ENCODE assay signal across 8 cellular contexts in the genomic region with DNA sequence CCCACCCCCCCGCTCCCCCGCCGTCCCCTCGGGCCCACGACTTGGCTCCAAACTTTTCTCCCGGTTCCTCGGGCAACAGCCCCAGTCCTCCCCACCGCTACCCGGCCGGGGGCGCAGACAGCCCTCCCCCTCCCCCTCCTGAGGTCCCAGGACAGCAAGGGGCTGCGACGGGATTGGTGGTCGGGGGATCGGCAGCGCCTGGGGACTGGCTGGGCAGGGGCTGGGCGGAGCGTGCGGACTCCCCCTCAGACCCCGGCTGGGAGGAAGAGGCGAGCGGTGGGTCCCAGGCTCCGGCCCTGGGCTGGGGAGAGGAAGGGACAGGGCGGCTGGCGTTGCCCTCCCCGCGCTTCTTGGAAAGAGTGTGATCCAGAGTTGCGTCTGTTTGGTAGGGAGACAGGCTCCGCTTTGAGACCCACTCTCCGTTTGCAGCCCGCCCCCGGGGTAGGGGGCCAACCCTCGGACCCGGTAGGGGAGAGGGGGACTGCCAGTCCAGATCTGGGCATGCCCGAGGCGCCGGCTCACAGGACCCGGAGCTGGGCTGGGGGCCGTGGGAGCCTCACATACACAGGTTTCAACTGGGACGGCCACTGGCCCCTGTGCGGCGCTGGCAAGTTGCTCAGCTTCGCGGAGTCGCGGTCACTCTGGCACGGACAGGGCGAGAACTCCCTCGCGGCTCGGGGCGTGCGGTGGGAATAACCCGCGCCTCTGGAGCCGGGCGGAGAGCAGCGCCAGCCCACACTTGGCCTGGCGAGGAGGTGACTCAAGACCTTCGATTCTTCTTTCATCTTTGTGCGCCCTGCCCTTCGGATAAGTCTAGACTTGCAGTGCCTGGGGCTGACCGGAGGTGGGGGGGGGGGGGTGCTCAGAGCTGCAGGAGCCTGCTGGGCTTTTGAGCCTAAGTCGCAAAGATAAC. TPM values are rescaled to one million over a fixed set of nuclear protein-coding genes. Genes with fewer than 3 reads are reported as not detected.
DNase-seq lines count a peak whose midpoint lies in the region; ATAC-seq and TF ChIP-seq lines count a peak whose summit lies in the region.

No MANE protein-coding gene starts in this region.

- no peaks in the 10 kb centered on the region for H3K36me3 ChIP-seq in CD8-positive, alpha-beta memory T cell (ENCODE audit: insufficient read depth, low read length)
- H3K36me3 ChIP-seq in iPS-15b (ENCODE audit: control insufficient read depth, insufficient read depth, low read length): no peaks in the 10 kb centered on the region
- no peaks in the 10 kb centered on the region for H3K36me3 ChIP-seq in smooth muscle cell (ENCODE audit: low read depth)

- DNase-seq in CD8-positive, alpha-beta memory T cell: peak in 1 of 5 donors; percentile 30
- no peak for DNase-seq in Jurkat, Clone E6-1 (ENCODE audit: low read depth, low spot score)
- no peak for DNase-seq in astrocyte of the cerebellum (ENCODE audit: low read depth)
- DNase-seq in smooth muscle cell (lab: John Stamatoyannopoulos, UW; ENCODE audit: unreplicated experiment): peak; percentile 84
- no peak for DNase-seq in NCI-H2196 treated with DMSO at 0.1 percent for 48 hours (lab: John Stamatoyannopoulos, UW; ENCODE audit: unreplicated experiment)
- DNase-seq in activated effector memory CD4-positive, alpha-beta T cell treated with Interleukin-2 at 50 U/mL for 16 hours: no peak

- H3K27me3 ChIP-seq in CD8-positive, alpha-beta memory T cell (ENCODE audit: insufficient read depth, low read length, poor library complexity, severe bottlenecking): no peaks in the 10 kb centered on the region
- H3K27me3 ChIP-seq in iPS-15b (ENCODE audit: control insufficient read depth, insufficient read depth, low read length) (no peaks in the 10 kb centered on the region), smooth muscle cell (ENCODE audit: low read depth) (no peaks in the 10 kb centered on the region)

- H3K36me3 Mint-ChIP-seq in CD8-positive, alpha-beta memory T cell: peaks cover 0 to 3% (median 2%) of the 10 kb centered on the region in 3 donors

- no peak for ATAC-seq in GM21737 (IDR thresholded peaks at IDR 0.05; ENCODE audit: unreplicated experiment)

- no peak overlapping the region for H3K4me3 ChIP-seq in CD8-positive, alpha-beta memory T cell (ENCODE audit: low read length)
- H3K4me3 ChIP-seq in Jurkat, Clone E6-1 (ENCODE audit: low read length): peak overlapping the region; percentile 87
- H3K4me3 ChIP-seq in astrocyte of the cerebellum (ENCODE audit: low read depth, low read length) (peak overlapping the region; percentile 72), iPS-15b (ENCODE audit: low read depth, low read length) (peak overlapping the region; percentile 92), smooth muscle cell (peak overlapping the region; percentile 96)

- peaks cover 6% of the 10 kb centered on the region for H3F3A ChIP-seq in smooth muscle cell (ENCODE audit: low read depth)

- H3K4me3 Mint-ChIP-seq in CD8-positive, alpha-beta memory T cell: peak overlapping the region in 1 of 7 donors; percentile 29

- WGBS in smooth muscle cell (ENCODE audit: low lambda C conversion rate): under 1% methylated on average over 58 of the region's 64 CpGs

- H3K79me2 ChIP-seq in smooth muscle cell (ENCODE audit: low read depth): peaks cover 56% of the 10 kb centered on the region

- no peak overlapping the region for H2AFZ ChIP-seq in smooth muscle cell (ENCODE audit: low read depth)

- in situ Hi-C loops in astrocyte of the cerebellum (cut with HindIII; ENCODE audit: low sequenced_read_pairs): no loop called here

- no peaks in the 10 kb centered on the region for H3K4me1 ChIP-seq in CD8-positive, alpha-beta memory T cell (ENCODE audit: insufficient read depth, low read length)
- H3K4me1 ChIP-seq in iPS-15b (ENCODE audit: control insufficient read depth, insufficient read depth, low read length): peaks cover 27% of the 10 kb centered on the region
- peaks cover 57% of the 10 kb centered on the region for H3K4me1 ChIP-seq in smooth muscle cell (ENCODE audit: low read depth)

- peaks cover 29 to 47% of the 10 kb centered on the region in 2 donors for H3K27me3 Mint-ChIP-seq in CD8-positive, alpha-beta memory T cell

- peak overlapping the region; percentile 69 for H3K27ac ChIP-seq in CD8-positive, alpha-beta memory T cell (ENCODE audit: low read depth, low read length)
- H3K27ac ChIP-seq in smooth muscle cell (ENCODE audit: low read depth): peak overlapping the region; percentile 100

- TF ChIP-seq CTCF in astrocyte of the cerebellum (IDR thresholded peaks at IDR 0.05; ENCODE audit: low read depth, low read length, missing control alignments): peak; percentile 9
- no peak for TF ChIP-seq CTCF in smooth muscle cell (IDR thresholded peaks at IDR 0.05; ENCODE audit: borderline replicate concordance, insufficient read depth, poor library complexity, severe bottlenecking)

- peaks cover 51% of the 10 kb centered on the region for H4K20me1 ChIP-seq in smooth muscle cell (ENCODE audit: low read depth)

- no peak overlapping the region for H3K27ac Mint-ChIP-seq in CD8-positive, alpha-beta memory T cell

- POLR2A ChIA-PET in CD8-positive, alpha-beta memory T cell (lab: Charles Lee): no interaction called here

- H3K9me3 ChIP-seq in CD8-positive, alpha-beta memory T cell (ENCODE audit: low read length): no peaks in the 10 kb centered on the region
- no peaks in the 10 kb centered on the region for H3K9me3 ChIP-seq in iPS-15b (ENCODE audit: control insufficient read depth, insufficient read depth, low read length)
- H3K9me3 ChIP-seq in smooth muscle cell (replicated peaks; ENCODE audit: low read depth): no peaks in the 10 kb centered on the region

- H3K9ac ChIP-seq in iPS-15b (ENCODE audit: low read depth, low read length) (no peak overlapping the region), smooth muscle cell (ENCODE audit: low read depth) (peak overlapping the region; percentile 98)

- peak overlapping the region; percentile 92 for H3K4me2 ChIP-seq in smooth muscle cell

- H3K9me3 Mint-ChIP-seq in CD8-positive, alpha-beta memory T cell: no peaks in the 10 kb centered on the region

- H3K4me1 Mint-ChIP-seq in CD8-positive, alpha-beta memory T cell: peaks cover 6 to 11% (median 8%) of the 10 kb centered on the region in 3 donors

- CTCF ChIA-PET in CD8-positive, alpha-beta memory T cell (lab: Charles Lee): no interaction called here

RNA-seq across cellular contexts. Expression of gene TSKU, which starts 1.0 kb away (rescaled TPM):
- under 1 TPM; 0.11 to 0.13 TPM for total RNA-seq in CD8-positive, alpha-beta memory T cell
- not detected for polyA plus RNA-seq in CD8-positive, alpha-beta memory T cell
- 8.1 TPM for polyA plus RNA-seq in Jurkat, Clone E6-1 (2012; ENCODE audit: insufficient read depth, insufficient read length)
- 75.2 and 76.5 TPM in 2 replicates for total RNA-seq in smooth muscle cell
- 122 and 144 TPM in 2 replicates for polyA plus RNA-seq in smooth muscle cell

Comparison
In these comparisons a context has a peak if more than half of its experiments do, and no peak if none do; other contexts are left out.
1. RNA of gene TSKU, which starts 1.0 kb away (total RNA-seq): 75.2 to 76.5 TPM in smooth muscle cell; 0.11 to 0.13 TPM in CD8-positive, alpha-beta memory T cell; every median in the first group is over 10 times any median in the second.